In genomic region chr1:93519196-93519825, GRCh38 we compare ENCODE assay signal across 17 cellular contexts.
DNase-seq lines count a peak whose midpoint lies in the region; ATAC-seq, FAIRE-seq and TF ChIP-seq lines count a peak whose summit lies in the region.
"Had no signal": no experiment of that assay in that cellular context is flagged by ENCODE, and none has a peak within 500 bp of the region (broad histone marks: within the 10 kb centered on the region; RNA-seq: fewer than 3 reads in every experiment).

No MANE protein-coding gene starts in this region.

- no peak overlapping the region for H3K4me3 Mint-ChIP-seq in glutamatergic neuron (ENCODE audit: unreplicated experiment)
- H3K4me3 Mint-ChIP-seq: activated CD4-positive, alpha-beta T cell treated with anti-CD3 and anti-CD28 coated beads, Interleukin-2, amount 10 ng/mL, durations not matched to agents 7 days and 5 days; activated T-cell treated with anti-CD3 and anti-CD28 coated beads, Interleukin-2, amount 50 U/mL, for 4 hours had no signal

- H3K9me1 ChIP-seq in K562 (ENCODE audit: control insufficient read depth, insufficient read depth, low read length) = no peaks in the 10 kb centered on the region

- intact Hi-C loops in K562 (cut with micrococcal nuclease) = no loop called here

- no peaks in the 10 kb centered on the region for H3K79me2 ChIP-seq in K562 (ENCODE audit: control insufficient read depth, insufficient read depth, low read length)

- DNase-seq in A172 (ENCODE audit: low spot score) (peak; percentile 5), HT1080 (ENCODE audit: low read depth) (peak; percentile 60), K562 (ENCODE audit: extremely low read depth in 1 of 4, low spot score in 3 of 4) (no peak), glutamatergic neuron (no peak), cerebellar cortex (ENCODE audit: low spot score) (no peak), NK-92 (lab: John Stamatoyannopoulos, UW; ENCODE audit: unreplicated experiment) (no peak), H7 (no peak)
- DNase-seq: activated CD4-positive, alpha-beta T cell treated with anti-CD3 and anti-CD28 coated beads, Interleukin-2, amount 10 ng/mL, durations not matched to agents 7 days and 5 days; activated T-cell treated with anti-CD3 and anti-CD28 coated beads, Interleukin-2, amount 50 U/mL, for 4 hours; adrenal gland; dermis blood vessel endothelial cell; NCI-H187 treated with DMSO at 0.1 percent for 48 hours; stimulated activated naive CD4-positive, alpha-beta T cell; T1000; uterus had no signal

- WGBS in K562 (ENCODE audit: insufficient coverage, low coverage, missing lambda C conversion rate) = 37% methylated on average over 3 of the region's 3 CpGs

- no peaks in the 10 kb centered on the region for H4K20me1 ChIP-seq in K562 (replicated peaks; ENCODE audit: control insufficient read depth, insufficient read depth, low read length)

- H3K36me3 ChIP-seq in K562 (ENCODE audit: control insufficient read depth, insufficient read depth, low read length) = no peaks in the 10 kb centered on the region
- no peaks in the 10 kb centered on the region; the same call in 1 of the 2 replicates for H3K36me3 ChIP-seq in H7 (replicated peaks; ENCODE audit: control insufficient read depth, insufficient read depth, low read length)
- H3K36me3 ChIP-seq: adrenal gland, uterus had no signal

- no peak for TF ChIP-seq POLR2A in K562 (conservative IDR thresholded peaks at IDR 0.05)

- H3K9ac ChIP-seq in K562 (ENCODE audit: insufficient read depth in 1 of 2, low read depth in 2 of 2, low read length in 2 of 2) = no peak overlapping the region

- CTCF ChIA-PET in K562 (lab: Yijun Ruan, JAX; ENCODE audit: low intra/inter-chr PET ratio) = no interaction called here

- in situ Hi-C loops in K562 (cut with MboI) = no loop called here

- TF ChIP-seq EP300 in K562 (IDR thresholded peaks at IDR 0.05; ENCODE audit: low read length) = no peak

- H3K4me2 ChIP-seq in K562 (ENCODE audit: insufficient read depth, low read length) = no peak overlapping the region

- ATAC-seq in K562 (no peak), GM21723 (IDR thresholded peaks at IDR 0.05; ENCODE audit: unreplicated experiment) (no peak)
- ATAC-seq: activated T-cell treated with anti-CD3 and anti-CD28 coated beads, Interleukin-2, amount 50 U/mL, for 4 hours; Right ventricle myocardium inferior had no signal

- peaks cover 20% of the 10 kb centered on the region for H3K4me1 Mint-ChIP-seq in glutamatergic neuron (ENCODE audit: low read depth, unreplicated experiment)
- H3K4me1 Mint-ChIP-seq: activated CD4-positive, alpha-beta T cell treated with anti-CD3 and anti-CD28 coated beads, Interleukin-2, amount 10 ng/mL, durations not matched to agents 7 days and 5 days had no signal

- peaks cover 12% of the 10 kb centered on the region for H3K9me3 Mint-ChIP-seq in glutamatergic neuron (ENCODE audit: unreplicated experiment)
- H3K9me3 Mint-ChIP-seq: activated CD4-positive, alpha-beta T cell treated with anti-CD3 and anti-CD28 coated beads, Interleukin-2, amount 10 ng/mL, durations not matched to agents 7 days and 5 days; activated T-cell treated with anti-CD3 and anti-CD28 coated beads, Interleukin-2, amount 50 U/mL, for 4 hours had no signal

- POLR2A ChIA-PET in K562 (lab: Yijun Ruan, JAX) = interaction anchor here (0.6 to 1.3 kb wide), 2 partner anchors 15 to 441 kb away, joined by 3 to 4 read pairs; no protein-coding TSS in a partner anchor

- peak overlapping the region; percentile 30 for H3K27ac Mint-ChIP-seq in glutamatergic neuron (ENCODE audit: unreplicated experiment)
- H3K27ac Mint-ChIP-seq: activated CD4-positive, alpha-beta T cell treated with anti-CD3 and anti-CD28 coated beads, Interleukin-2, amount 10 ng/mL, durations not matched to agents 7 days and 5 days had no signal

- peaks cover 0 to 8% of the 10 kb centered on the region in 2 experiments; a peak in 2 of 5 replicates for H3K4me1 ChIP-seq in K562 (replicated peaks in 1 of 2; ENCODE audit: control insufficient read depth in 2 of 2, insufficient read depth in 2 of 2, low read length in 2 of 2)
- H3K4me1 ChIP-seq: adrenal gland had no signal

- H3K4me3 ChIP-seq in K562 (no peak overlapping the region), H7 (ENCODE audit: insufficient read depth, low read depth, low read length) (no peak overlapping the region)
- H3K4me3 ChIP-seq: adrenal gland, uterus had no signal

- no peak overlapping the region for H2AFZ ChIP-seq in K562 (ENCODE audit: low read depth, low read length)

- no peaks in the 10 kb centered on the region for H3K27me3 ChIP-seq in K562 (ENCODE audit: control insufficient read depth in 2 of 2, insufficient read depth in 2 of 2, low read length in 2 of 2)
- H3K27me3 ChIP-seq in H7 (ENCODE audit: control insufficient read depth, insufficient read depth, low read length) = no peaks in the 10 kb centered on the region
- H3K27me3 ChIP-seq: adrenal gland, uterus had no signal

- no peak for FAIRE-seq in K562 (lab: Jason Lieb, UNC)

- H3K36me3 Mint-ChIP-seq in glutamatergic neuron (ENCODE audit: unreplicated experiment) = no peaks in the 10 kb centered on the region

- no TSS peak for BruUV-seq in K562 (replicated peaks; lab: Mats Ljungman, UMichigan)

- no peaks in the 10 kb centered on the region for H3K9me3 ChIP-seq in K562 (replicated peaks; ENCODE audit: control insufficient read depth, insufficient read depth, low read depth, low read length)
- H3K9me3 ChIP-seq: adrenal gland, uterus had no signal

- H3K27ac ChIP-seq in K562 (ENCODE audit: extremely low read depth, low read depth, low read length) = peak overlapping the region; percentile 8; the same call in 1 of the 3 replicates
- H3K27ac ChIP-seq: adrenal gland, uterus had no signal

- TF ChIP-seq CTCF in K562 (IDR thresholded peaks at IDR 0.05 in 2 of 3, conservative IDR thresholded peaks at IDR 0.05 in 1 of 3; ENCODE audit: insufficient read depth in 2 of 3, low read depth in 1 of 3, low read length in 3 of 3) = no peak
- no peak for TF ChIP-seq CTCF in glutamatergic neuron (IDR thresholded peaks at IDR 0.05; ENCODE audit: partially characterized antibody, unreplicated experiment)

- H3K27me3 Mint-ChIP-seq in glutamatergic neuron (ENCODE audit: unreplicated experiment) = peaks cover 4% of the 10 kb centered on the region

- no peak for TF ChIP-seq RAD21 in K562 (CRISPR knock-in tag; conservative IDR thresholded peaks at IDR 0.05 in 1 of 2, IDR thresholded peaks at IDR 0.05 in 1 of 2)

TF ChIP-seq in K562, 482 proteins besides CTCF, POLR2A, EP300 and RAD21 (continues in another document):
- peak; percentile 64 for TF ChIP-seq ATF3 (IDR thresholded peaks at IDR 0.05)
- TF ChIP-seq ATF3 (CRISPR knock-in tag; conservative IDR thresholded peaks at IDR 0.05) = no peak
- peak; percentile 37; the same call in 1 of the 2 replicates for TF ChIP-seq FOSL1 (tag; conservative IDR thresholded peaks at IDR 0.05)
- peak; percentile 57 for TF ChIP-seq PRDM10 (IDR thresholded peaks at IDR 0.05; ENCODE audit: partially characterized antibody)
- no peak for TF ChIP-seq SIRT6 (IDR thresholded peaks at IDR 0.05; ENCODE audit: low read depth, low read length)
- peak; percentile 87 for TF ChIP-seq MAFF (IDR thresholded peaks at IDR 0.05; ENCODE audit: low read length)
- TF ChIP-seq NFE2 (IDR thresholded peaks at IDR 0.05; ENCODE audit: low read depth) = peak; percentile 6; the same call in 1 of the 2 replicates
- TF ChIP-seq CEBPB (tag; IDR thresholded peaks at IDR 0.05) = peak; percentile 69

Comparison
In these comparisons a context has a peak if more than half of its experiments do, and no peak if none do; other contexts are left out.
1. DNase-seq: peak in A172 (single experiment) and HT1080 (single experiment); none in K562 (0 of 4), glutamatergic neuron (single experiment), cerebellar cortex (single experiment), NK-92 (single experiment) and H7 (single experiment).